Comparison of ENCODE assay signal across 24 cellular contexts in the genomic region with DNA sequence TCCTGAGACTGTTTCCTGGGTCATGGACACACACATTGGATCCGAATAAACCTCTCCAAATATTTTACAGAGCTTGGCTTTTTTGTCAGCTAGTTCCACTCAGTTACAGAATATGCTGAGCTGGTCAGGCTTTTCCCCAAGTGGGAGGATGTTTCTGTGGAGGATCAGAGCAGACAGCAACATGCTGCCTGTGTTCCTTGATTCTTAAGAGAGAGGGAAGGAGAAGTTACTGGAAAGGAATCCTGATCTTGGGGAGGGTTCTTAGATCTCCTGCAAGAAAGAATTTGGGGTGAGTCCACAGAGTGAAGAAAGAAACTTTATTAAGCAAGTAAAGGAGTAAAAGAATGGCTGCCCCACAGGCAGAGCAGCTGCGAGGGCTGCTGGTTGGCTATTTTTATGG.
A peak's percentile ranks its signal among the peaks of the same experiment; 100 is the strongest.
DNase-seq lines count a peak whose midpoint lies in the region; ATAC-seq and TF ChIP-seq lines count a peak whose summit lies in the region.
"Had no signal": no experiment of that assay in that cellular context is flagged by ENCODE, and none has a peak within 500 bp of the region (broad histone marks: within the 10 kb centered on the region; RNA-seq: fewer than 3 reads in every experiment).

No MANE protein-coding gene starts in this region.

- no peaks in the 10 kb centered on the region; the same call in 1 of the 2 replicates for H3K9me3 ChIP-seq in Caco-2
- no peaks in the 10 kb centered on the region for H3K9me3 ChIP-seq in HUES64 (ENCODE audit: insufficient read depth, low read depth, low read length)
- no peaks in the 10 kb centered on the region for H3K9me3 ChIP-seq in SK-N-SH
- H3K9me3 ChIP-seq: thyroid gland had no signal

- peaks cover 2% of the 10 kb centered on the region; the same call in 1 of the 2 replicates for H3K36me3 ChIP-seq in Caco-2 (ENCODE audit: control insufficient read depth, insufficient read depth, low read length)
- H3K36me3 ChIP-seq in HUES64 (ENCODE audit: insufficient read depth, low read length), result 0 out of 2 replicates have a peak, but pooled peaks cover 3% of the 10 kb centered on the region
- H3K36me3 ChIP-seq in SK-N-SH (replicated peaks in 1 of 2; ENCODE audit: control insufficient read depth in 1 of 2, insufficient read depth in 2 of 2, low read length in 1 of 2), result no peaks in the 10 kb centered on the region
- H3K36me3 ChIP-seq: thyroid gland had no signal

- no peak for ATAC-seq in esophagus mucosa
- ATAC-seq: WTC11 had no signal

- H3K79me2 ChIP-seq in SK-N-SH (ENCODE audit: insufficient read depth), result no peaks in the 10 kb centered on the region

- TF ChIP-seq CTCF in Caco-2 (IDR thresholded peaks at IDR 0.05; ENCODE audit: insufficient read depth in 1 of 2, low read depth in 1 of 2, low read length in 1 of 2, severe bottlenecking in 1 of 2, unreplicated experiment in 1 of 2), result no peak
- TF ChIP-seq CTCF in endothelial cell (IDR thresholded peaks at IDR 0.05; ENCODE audit: unreplicated experiment), result no peak
- no peak for TF ChIP-seq CTCF in nephron progenitor cell (IDR thresholded peaks at IDR 0.05)
- TF ChIP-seq CTCF in SK-N-SH (IDR thresholded peaks at IDR 0.05), result no peak

- H3F3A ChIP-seq in SK-N-SH (replicated peaks; ENCODE audit: insufficient read depth), result peaks cover 4% of the 10 kb centered on the region

- no peaks in the 10 kb centered on the region for H3K9me2 ChIP-seq in SK-N-SH

- no peak overlapping the region; the same call in 1 of the 2 replicates for H3K4me2 ChIP-seq in SK-N-SH

- no peak for TF ChIP-seq RAD21 in SK-N-SH (IDR thresholded peaks at IDR 0.05; ENCODE audit: low read length)

- no peak overlapping the region for H2AFZ ChIP-seq in SK-N-SH (ENCODE audit: low read depth)

- DNase-seq in Caco-2, result no peak
- DNase-seq in endothelial cell (ENCODE audit: low spot score), result no peak
- DNase-seq in nephron progenitor cell, result no peak
- DNase-seq in SK-N-SH, result no peak
- no peak for DNase-seq in H4 (ENCODE audit: low spot score)
- DNase-seq: activated CD4-positive, alpha-beta T cell treated with anti-CD3 and anti-CD28 coated beads, Interleukin-2, amount 10 ng/mL, durations not matched to agents 7 days and 5 days; activated naive CD4-positive, alpha-beta T cell treated with Interleukin-2 at 50 U/mL for 16 hours; activated T-cell treated with anti-CD3 and anti-CD28 coated beads, Interleukin-2, amount 50 U/mL, for 48 hours; amniotic stem cell; C1 segment of cervical spinal cord; effector CD4-positive, alpha-beta T cell; foreskin melanocyte; NCI-H1048; NCI-H1694 treated with DMSO at 0.1 percent for 48 hours; NCI-H2171 treated with DMSO at 0.1 percent for 48 hours; NCI-H524 treated with DMSO at 0.1 percent for 48 hours; SHP77; stimulated activated naive CD8-positive, alpha-beta T cell treated with anti-CD3 and anti-CD28 coated beads, Interleukin-15, amount 100 ng/mL, for 72 hours; thyroid gland had no signal

- POLR2A ChIA-PET in Caco-2 (lab: Charles Lee) (no interaction called here), SK-N-SH (lab: Yijun Ruan, JAX) (no interaction called here)

- peak overlapping the region; percentile 32; the same call in 1 of the 2 replicates for H3K27ac ChIP-seq in HUES64 (ENCODE audit: low read depth, low read length)
- peak overlapping the region in 1 of 2 experiments; percentile 27; a peak in 2 of 4 replicates for H3K27ac ChIP-seq in SK-N-SH (ENCODE audit: low read depth in 2 of 2, low read length in 1 of 2)
- H3K27ac ChIP-seq: thyroid gland had no signal

- TF ChIP-seq EP300 in SK-N-SH (IDR thresholded peaks at IDR 0.05; ENCODE audit: borderline replicate concordance in 1 of 2, low read depth in 1 of 2, low read length in 1 of 2), result no peak

- H3K4me1 ChIP-seq in Caco-2, result peaks cover 37% of the 10 kb centered on the region
- H3K4me1 ChIP-seq in HUES64 (ENCODE audit: insufficient read depth, low read length), result peaks cover 47% of the 10 kb centered on the region
- peaks cover 9 to 15% of the 10 kb centered on the region in 2 experiments; a peak in 3 of 4 replicates for H3K4me1 ChIP-seq in SK-N-SH (ENCODE audit: control insufficient read depth in 1 of 2, insufficient read depth in 2 of 2, low read depth in 1 of 2, low read length in 1 of 2)
- H3K4me1 ChIP-seq: thyroid gland had no signal

- H3K4me3 Mint-ChIP-seq in Caco-2 (ENCODE audit: unreplicated experiment), result peak overlapping the region; percentile 38
- no peak overlapping the region for H3K4me3 Mint-ChIP-seq in endothelial cell (ENCODE audit: unreplicated experiment)
- H3K4me3 Mint-ChIP-seq in nephron progenitor cell, result no peak overlapping the region
- H3K4me3 Mint-ChIP-seq: activated CD4-positive, alpha-beta T cell treated with anti-CD3 and anti-CD28 coated beads, Interleukin-2, amount 10 ng/mL, durations not matched to agents 7 days and 5 days; activated CD8-positive, alpha-beta memory T cell treated with anti-CD3 and anti-CD28 coated beads, Interleukin-2, amount 10 ng/mL, durations not matched to agents 7 days and 5 days; memory B cell; stimulated activated naive CD8-positive, alpha-beta T cell treated with anti-CD3 and anti-CD28 coated beads, Interleukin-15, amount 100 ng/mL, for 72 hours; WTC11 had no signal

- CTCF ChIA-PET in Caco-2 (lab: Charles Lee), result no interaction called here
- CTCF ChIA-PET in SK-N-SH (lab: Yijun Ruan, JAX), result interaction anchor here (1.1 kb wide), 1 partner anchor 10 kb away, joined by 3 read pairs; no protein-coding TSS in a partner anchor

- no peaks in the 10 kb centered on the region for H3K27me3 ChIP-seq in Caco-2 (replicated peaks; ENCODE audit: control insufficient read depth, insufficient read depth, low read length)
- no peaks in the 10 kb centered on the region for H3K27me3 ChIP-seq in HUES64 (ENCODE audit: insufficient read depth, low read length)
- no peaks in the 10 kb centered on the region for H3K27me3 ChIP-seq in SK-N-SH (ENCODE audit: insufficient read depth)
- H3K27me3 ChIP-seq: thyroid gland had no signal

- intact Hi-C loops in Caco-2 (cut with micrococcal nuclease; ENCODE audit: unreplicated experiment), result loop anchor here (5.0 kb wide), 1 partner anchor 67 kb away; no protein-coding TSS in a partner anchor

- H3K27ac Mint-ChIP-seq in Caco-2 (ENCODE audit: unreplicated experiment), result peak overlapping the region; percentile 91
- peak overlapping the region; percentile 24 for H3K27ac Mint-ChIP-seq in endothelial cell (ENCODE audit: unreplicated experiment)
- H3K27ac Mint-ChIP-seq in nephron progenitor cell, result peak overlapping the region; percentile 57
- H3K27ac Mint-ChIP-seq: activated CD4-positive, alpha-beta T cell treated with anti-CD3 and anti-CD28 coated beads, Interleukin-2, amount 10 ng/mL, durations not matched to agents 7 days and 5 days; memory B cell; stimulated activated naive CD8-positive, alpha-beta T cell treated with anti-CD3 and anti-CD28 coated beads, Interleukin-15, amount 100 ng/mL, for 72 hours; WTC11 had no signal

- WGBS in HUES64, result 89% methylated on average over 2 of the region's 2 CpGs
- 90% methylated on average over 2 of the region's 2 CpGs for WGBS in SK-N-SH (ENCODE audit: low lambda C conversion rate)

- H3K36me3 Mint-ChIP-seq in Caco-2 (ENCODE audit: insufficient read depth, unreplicated experiment) (peaks cover 22% of the 10 kb centered on the region), endothelial cell (ENCODE audit: low read depth, unreplicated experiment) (peaks cover 4% of the 10 kb centered on the region), nephron progenitor cell (ENCODE audit: low read depth) (peaks cover 36% of the 10 kb centered on the region)

- H3K27me3 Mint-ChIP-seq in Caco-2 (ENCODE audit: insufficient read depth, unreplicated experiment) (no peaks in the 10 kb centered on the region), endothelial cell (ENCODE audit: unreplicated experiment) (peaks cover 2% of the 10 kb centered on the region), nephron progenitor cell (ENCODE audit: low read depth, poor library complexity) (no peaks in the 10 kb centered on the region)
- H3K27me3 Mint-ChIP-seq: activated CD4-positive, alpha-beta T cell treated with anti-CD3 and anti-CD28 coated beads, Interleukin-2, amount 10 ng/mL, durations not matched to agents 7 days and 5 days; activated CD8-positive, alpha-beta memory T cell treated with anti-CD3 and anti-CD28 coated beads, Interleukin-2, amount 10 ng/mL, durations not matched to agents 7 days and 5 days; memory B cell; stimulated activated naive CD8-positive, alpha-beta T cell treated with anti-CD3 and anti-CD28 coated beads, Interleukin-15, amount 100 ng/mL, for 72 hours had no signal

- H3K4me1 Mint-ChIP-seq in Caco-2 (ENCODE audit: low read depth, unreplicated experiment) (peaks cover 27% of the 10 kb centered on the region), endothelial cell (ENCODE audit: unreplicated experiment) (peaks cover 6% of the 10 kb centered on the region), nephron progenitor cell (peaks cover 7% of the 10 kb centered on the region)
- H3K4me1 Mint-ChIP-seq: stimulated activated naive CD8-positive, alpha-beta T cell treated with anti-CD3 and anti-CD28 coated beads, Interleukin-15, amount 100 ng/mL, for 72 hours had no signal

- H3K9me3 Mint-ChIP-seq in Caco-2 (ENCODE audit: unreplicated experiment) (peaks cover 11% of the 10 kb centered on the region), endothelial cell (ENCODE audit: unreplicated experiment) (no peaks in the 10 kb centered on the region), nephron progenitor cell (no peaks in the 10 kb centered on the region)
- H3K9me3 Mint-ChIP-seq: memory B cell had no signal

- no TSS peak for BruUV-seq in Caco-2 (replicated peaks; lab: Mats Ljungman, UMichigan)

- H4K20me1 ChIP-seq in SK-N-SH (ENCODE audit: insufficient read depth), result no peaks in the 10 kb centered on the region

- H3K4me3 ChIP-seq in Caco-2 (ENCODE audit: low read depth, low read length) (no peak overlapping the region), HUES64 (ENCODE audit: low read length) (no peak overlapping the region), SK-N-SH (ENCODE audit: low read depth in 2 of 2, low read length in 1 of 2) (no peak overlapping the region)
- H3K4me3 ChIP-seq: thyroid gland had no signal

- H3K9ac ChIP-seq in HUES64 (ENCODE audit: low read depth, low read length) (no peak overlapping the region), SK-N-SH (no peak overlapping the region)

TF ChIP-seq in SK-N-SH, 30 proteins besides CTCF, POLR2A, EP300 and RAD21 (continues in another document):
- TF ChIP-seq FOSL2 (IDR thresholded peaks at IDR 0.05; ENCODE audit: borderline replicate concordance, low read depth) (no peak), JUND (IDR thresholded peaks at IDR 0.05) (no peak), SMC3 (IDR thresholded peaks at IDR 0.05; ENCODE audit: low read depth, low read length) (no peak), NRF1 (IDR thresholded peaks at IDR 0.05; ENCODE audit: low read depth, low read length) (no peak)
- TF ChIP-seq, protein P1, sequence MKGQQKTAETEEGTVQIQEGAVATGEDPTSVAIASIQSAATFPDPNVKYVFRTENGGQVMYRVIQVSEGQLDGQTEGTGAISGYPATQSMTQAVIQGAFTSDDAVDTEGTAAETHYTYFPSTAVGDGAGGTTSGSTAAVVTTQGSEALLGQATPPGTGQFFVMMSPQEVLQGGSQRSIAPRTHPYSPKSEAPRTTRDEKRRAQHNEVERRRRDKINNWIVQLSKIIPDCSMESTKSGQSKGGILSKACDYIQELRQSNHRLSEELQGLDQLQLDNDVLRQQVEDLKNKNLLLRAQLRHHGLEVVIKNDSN (IDR thresholded peaks at IDR 0.05; ENCODE audit: borderline replicate concordance, low read depth), result no peak

Comparison
In these comparisons a context has a peak if more than half of its experiments do, and no peak if none do; other contexts are left out.
1. H3K27ac Mint-ChIP-seq: peak in every context shown above with its lines; median percentile 91 in Caco-2; 57 in nephron progenitor cell; 24 in endothelial cell.